Comparison of ENCODE assay signal across 8 cellular contexts in the genomic region with DNA sequence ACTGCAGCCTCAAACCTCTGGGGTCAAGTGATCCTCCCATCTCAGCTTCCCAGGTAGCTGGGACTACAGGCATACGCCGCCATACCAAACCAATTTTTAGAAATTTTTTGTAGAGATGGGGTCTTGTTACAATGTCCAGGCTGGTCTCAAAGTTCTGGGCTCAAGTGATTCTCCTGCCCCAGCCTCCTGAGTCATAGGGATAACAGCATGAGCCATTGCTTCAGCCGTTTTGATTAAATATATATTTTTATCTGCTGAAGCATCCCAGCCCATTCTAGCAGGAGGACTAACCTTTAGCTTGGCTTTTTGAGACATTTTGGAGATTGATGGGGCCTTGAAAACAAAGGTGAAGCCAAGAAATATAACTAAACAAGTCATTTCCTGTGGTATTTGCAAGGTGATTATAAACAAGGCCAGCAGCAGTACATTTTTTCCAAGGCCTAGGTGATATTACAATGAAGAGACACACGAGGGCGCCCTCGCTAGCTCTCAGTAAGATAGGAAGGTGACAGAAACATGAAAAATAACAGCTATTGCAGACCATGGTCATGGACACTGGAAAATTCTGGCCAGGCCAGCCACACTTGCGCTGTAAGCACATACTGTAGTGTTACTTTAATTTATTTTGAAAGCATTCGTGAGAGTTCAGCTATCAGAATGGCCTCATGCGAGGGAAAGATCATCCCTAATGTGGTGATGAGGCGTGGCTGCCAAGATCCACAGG.
DNase-seq lines count a peak whose midpoint lies in the region; ATAC-seq and TF ChIP-seq lines count a peak whose summit lies in the region.

No MANE protein-coding gene starts in this region.

- H3F3A ChIP-seq in OCI-LY1 (ENCODE audit: insufficient read depth, low read length) = no peaks in the 10 kb centered on the region

- H3K4me3 ChIP-seq in OCI-LY1 (ENCODE audit: low read depth, low read length, poor library complexity, severe bottlenecking) = no peak overlapping the region

- no peaks in the 10 kb centered on the region for H3K9me2 ChIP-seq in OCI-LY1 (ENCODE audit: low read depth, low read length)

- H2AFZ ChIP-seq in OCI-LY1 (ENCODE audit: low read length) = no peak overlapping the region

- no peak overlapping the region for H3K9ac ChIP-seq in OCI-LY1 (ENCODE audit: low read length)

- no peak overlapping the region for H3K4me3 Mint-ChIP-seq in neural crest cell

- no peaks in the 10 kb centered on the region for H3K79me2 ChIP-seq in OCI-LY1 (ENCODE audit: insufficient read depth, low read length)

- peaks cover 3% of the 10 kb centered on the region for H3K4me1 ChIP-seq in OCI-LY1 (ENCODE audit: insufficient read depth, low read length, severe bottlenecking)

- H3K36me3 ChIP-seq in OCI-LY1 (ENCODE audit: insufficient read depth, low read length) = peaks cover 40% of the 10 kb centered on the region

- ATAC-seq in esophagus mucosa (peak; percentile 77), HG03457 (IDR thresholded peaks at IDR 0.05; ENCODE audit: unreplicated experiment) (no peak)

- no peaks in the 10 kb centered on the region for H3K4me1 Mint-ChIP-seq in neural crest cell

- no peaks in the 10 kb centered on the region for H3K27me3 ChIP-seq in OCI-LY1 (ENCODE audit: insufficient read depth, low read length)

- no peak overlapping the region for H3K4me2 ChIP-seq in OCI-LY1 (ENCODE audit: low read length)

- no peaks in the 10 kb centered on the region for H3K9me3 ChIP-seq in OCI-LY1 (ENCODE audit: low read length)

- H3K27me3 Mint-ChIP-seq in neural crest cell (ENCODE audit: low read depth) = no peaks in the 10 kb centered on the region

- H3K27ac Mint-ChIP-seq in neural crest cell (ENCODE audit: unreplicated experiment) = no peak overlapping the region

- H3K27ac ChIP-seq in OCI-LY1 (ENCODE audit: low read depth, low read length, poor library complexity, severe bottlenecking) = no peak overlapping the region

- no peaks in the 10 kb centered on the region for H4K20me1 ChIP-seq in OCI-LY1 (ENCODE audit: insufficient read depth, low read length)

- no peaks in the 10 kb centered on the region for H3K9me3 Mint-ChIP-seq in neural crest cell

- H3K36me3 Mint-ChIP-seq in neural crest cell (ENCODE audit: low read depth) = peaks cover 3% of the 10 kb centered on the region

- DNase-seq in ELR (ENCODE audit: low read depth) (peak; percentile 81), HuH-7.5 (ENCODE audit: low spot score) (peak; percentile 43), neural crest cell (ENCODE audit: low read depth, low spot score) (peak; percentile 50), stromal cell of bone marrow (ENCODE audit: low read depth) (peak; percentile 54)
- DNase-seq in activated CD8-positive, alpha-beta memory T cell treated with anti-CD3 and anti-CD28 coated beads, Interleukin-2, amount 50 U/mL, for 48 hours = peak; percentile 74

- TF ChIP-seq CTCF in OCI-LY1 (IDR thresholded peaks at IDR 0.05; ENCODE audit: low read length) (peak; percentile 90), neural crest cell (conservative IDR thresholded peaks at IDR 0.05) (peak; percentile 86)
